ENCODE assay signal across 20 cellular contexts in the genomic region with DNA sequence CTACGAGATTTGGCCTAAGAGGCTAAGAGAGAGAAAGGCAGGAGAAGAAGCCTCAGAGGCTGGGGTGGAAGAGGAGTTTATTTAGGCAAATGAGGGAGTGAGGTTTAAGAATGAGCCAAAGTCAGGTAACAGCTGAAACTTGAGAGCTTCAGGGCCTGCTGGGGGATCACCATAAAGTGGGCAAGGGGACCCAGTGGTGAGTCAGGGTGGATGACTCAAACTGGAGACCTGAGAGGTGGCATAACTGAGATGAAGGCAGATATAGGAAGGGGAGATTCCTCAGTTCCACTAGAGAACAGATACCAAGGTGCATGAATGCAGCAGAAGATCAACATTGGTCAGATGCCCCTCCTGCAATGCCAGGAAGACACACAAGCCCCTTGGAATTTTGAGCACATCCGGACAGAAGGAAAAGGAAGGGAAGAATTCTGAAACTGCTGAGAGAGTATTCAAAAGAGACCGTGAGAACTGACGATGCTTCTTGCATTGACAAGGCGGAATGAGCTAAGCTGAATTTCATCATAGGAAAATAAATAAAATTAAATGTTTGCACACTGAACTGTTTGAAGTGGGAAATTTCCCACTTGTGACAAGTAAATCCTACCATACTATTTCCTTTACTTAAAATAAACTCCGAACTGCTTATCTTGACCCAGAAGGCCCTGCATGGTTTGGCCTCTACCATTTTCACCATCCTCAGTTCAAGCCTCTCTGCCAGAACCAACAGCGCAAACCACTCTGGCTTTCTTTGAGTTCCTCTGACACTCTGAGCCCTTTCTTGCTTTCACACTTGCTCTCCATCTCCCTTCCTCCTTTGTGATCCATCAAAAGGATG.
A peak's percentile ranks its signal among the peaks of the same experiment; 100 is the strongest.
DNase-seq lines count a peak whose midpoint lies in the region; ATAC-seq, FAIRE-seq and TF ChIP-seq lines count a peak whose summit lies in the region.
"Had no signal": no experiment of that assay in that cellular context is flagged by ENCODE, and none has a peak within 500 bp of the region (broad histone marks: within the 10 kb centered on the region; RNA-seq: fewer than 3 reads in every experiment).

No MANE protein-coding gene starts in this region.

- no peak overlapping the region for H2AK5ac ChIP-seq in H9 (ENCODE audit: insufficient read length, low read length)
- H2AK5ac ChIP-seq in H1 (ENCODE audit: low read depth, low read length): peak overlapping the region; percentile 25; the same call in 1 of the 2 replicates

- H3K9ac ChIP-seq in H9 (ENCODE audit: extremely low read depth, insufficient read length, low read length): no peak overlapping the region
- no peak overlapping the region for H3K9ac ChIP-seq in H1 (replicated peaks in 1 of 4; ENCODE audit: extremely low read depth in 1 of 4, low read depth in 3 of 4, low read length in 3 of 4)
- H3K9ac ChIP-seq: GM23248 had no signal

- CTCF ChIA-PET in H1 (lab: Charles Lee; ENCODE audit: partially characterized antibody): interaction anchor here (0.6 to 2.4 kb wide), 7 partner anchors 7 to 208 kb away, joined by 3 to 9 read pairs (median 4); no protein-coding TSS in a partner anchor

- no peak overlapping the region for H2BK12ac ChIP-seq in H9 (ENCODE audit: insufficient read length, low read depth, low read length)
- peak overlapping the region; percentile 80; the same call in 1 of the 2 replicates for H2BK12ac ChIP-seq in H1 (ENCODE audit: low read depth, low read length)

- H4K20me1 ChIP-seq in H9 (ENCODE audit: control insufficient read depth, insufficient read depth, insufficient read length): no peaks in the 10 kb centered on the region
- H4K20me1 ChIP-seq in H1 (replicated peaks in 1 of 2; ENCODE audit: control insufficient read depth in 1 of 2, insufficient read depth in 2 of 2, low read length in 2 of 2): no peaks in the 10 kb centered on the region

- no peak overlapping the region for H3K18ac ChIP-seq in H9 (ENCODE audit: insufficient read length, low read depth, low read length)
- no peak overlapping the region for H3K18ac ChIP-seq in H1 (ENCODE audit: extremely low read depth, low read length)

- peaks cover 0 to 10% (median 2%) of the 10 kb centered on the region in 3 experiments; a peak in 3 of 7 replicates for H3K36me3 Mint-ChIP-seq in H9 (ENCODE audit: insufficient read depth in 1 of 3, low read depth in 3 of 3)
- no peaks in the 10 kb centered on the region for H3K36me3 Mint-ChIP-seq in glutamatergic neuron (ENCODE audit: unreplicated experiment)
- H3K36me3 Mint-ChIP-seq: stimulated activated memory B cell treated with anti-CD40 and anti-IgM and Interleukin-4, amounts not matched to agents 10 μg/mL and 1 μg/mL and 100 μg/mL, for 72 hours had no signal

- H4K5ac ChIP-seq in H9 (ENCODE audit: insufficient read length, low read depth, low read length) (no peak overlapping the region), H1 (ENCODE audit: insufficient read length, low read depth, low read length) (no peak overlapping the region)

- H3K14ac ChIP-seq in H9 (ENCODE audit: insufficient read depth, low read length) (no peak overlapping the region), H1 (ENCODE audit: insufficient read length) (no peak overlapping the region)

- H3K27ac Mint-ChIP-seq in H9 (peak overlapping the region; percentile 1 to 69 (median 9); a peak in 3 of 7 replicates), glutamatergic neuron (ENCODE audit: unreplicated experiment) (no peak overlapping the region)
- H3K27ac Mint-ChIP-seq: CD4-positive, alpha-beta T cell; stimulated activated memory B cell treated with anti-CD40 and anti-IgM and Interleukin-4, amounts not matched to agents 10 μg/mL and 1 μg/mL and 100 μg/mL, for 72 hours; T-helper 17 cell had no signal

- TF ChIP-seq EP300 in H1 (IDR thresholded peaks at IDR 0.05; ENCODE audit: borderline replicate concordance in 1 of 2, low read depth in 2 of 2, low read length in 2 of 2) (no peak), esophagus muscularis mucosa (IDR thresholded peaks at IDR 0.05) (no peak)

- H3K27me3 ChIP-seq in H9 (ENCODE audit: insufficient read depth, low read length): no peaks in the 10 kb centered on the region
- H3K27me3 ChIP-seq in H1 (replicated peaks in 1 of 4; ENCODE audit: control insufficient read depth in 3 of 4, extremely low read depth in 1 of 4, insufficient read depth in 3 of 4, low read length in 3 of 4): no peaks in the 10 kb centered on the region
- H3K27me3 ChIP-seq in esophagus muscularis mucosa: no peaks in the 10 kb centered on the region

- H2BK5ac ChIP-seq in H9 (ENCODE audit: insufficient read length, low read length) (no peak overlapping the region), H1 (ENCODE audit: low read depth, low read length) (no peak overlapping the region)

- H3K79me1 ChIP-seq in H9 (ENCODE audit: insufficient read depth, low read depth, low read length, poor library complexity, severe bottlenecking) (no peaks in the 10 kb centered on the region), H1 (ENCODE audit: low read depth, low read length) (0 out of 2 replicates have a peak, but pooled peaks cover 2% of the 10 kb centered on the region)

- H3K4me3 ChIP-seq in H1 (ENCODE audit: extremely low read depth in 1 of 4, insufficient read depth in 2 of 4, low read depth in 3 of 4, low read length in 4 of 4): no peak overlapping the region
- H3K4me3 ChIP-seq in esophagus muscularis mucosa: no peak overlapping the region
- H3K4me3 ChIP-seq: gastrocnemius medialis, GM23248 had no signal

- POLR2A ChIA-PET in H1 (lab: Charles Lee; ENCODE audit: partially characterized antibody): interaction anchor here (1.3 kb wide), 2 partner anchors 11 to 16 kb away, joined by 3 to 4 read pairs; no protein-coding TSS in a partner anchor

- TF ChIP-seq CTCF in H9 (conservative IDR thresholded peaks at IDR 0.05) (no peak), H1 (IDR thresholded peaks at IDR 0.05; ENCODE audit: control extremely low read depth in 1 of 3, insufficient read depth in 1 of 3, low read depth in 1 of 3, low read length in 3 of 3) (no peak), glutamatergic neuron (IDR thresholded peaks at IDR 0.05; ENCODE audit: partially characterized antibody, unreplicated experiment) (no peak), esophagus muscularis mucosa (IDR thresholded peaks at IDR 0.05) (no peak)

- no peak overlapping the region for H4K91ac ChIP-seq in H9 (ENCODE audit: insufficient read length, low read depth, low read length)
- H4K91ac ChIP-seq in H1 (replicated peaks; ENCODE audit: insufficient read length, low read length): no peak overlapping the region

- H3K4me1 ChIP-seq in H9 (ENCODE audit: insufficient read depth, low read length) (peaks cover 14% of the 10 kb centered on the region), H1 (replicated peaks in 1 of 4; ENCODE audit: control insufficient read depth in 3 of 4, insufficient read depth in 4 of 4, low read length in 3 of 4) (peaks cover 2 to 16% (median 13%) of the 10 kb centered on the region in 4 experiments; a peak in 6 of 7 replicates), esophagus muscularis mucosa (peaks cover 14 to 32% (median 29%) of the 10 kb centered on the region in 4 donors)
- H3K4me1 ChIP-seq: gastrocnemius medialis had no signal

- H3K4me3 Mint-ChIP-seq in H9 (no peak overlapping the region), glutamatergic neuron (ENCODE audit: unreplicated experiment) (no peak overlapping the region)
- H3K4me3 Mint-ChIP-seq: activated T-cell treated with anti-CD3 and anti-CD28 coated beads, Interleukin-2, amount 50 U/mL, for 4 hours; CD4-positive, alpha-beta T cell; stimulated activated memory B cell treated with anti-CD40 and anti-IgM and Interleukin-4, amounts not matched to agents 10 μg/mL and 1 μg/mL and 100 μg/mL, for 72 hours; T-helper 17 cell had no signal

- no peak for FAIRE-seq in H1 (lab: Jason Lieb, UNC)

- DNase-seq in H9 (no peak), NCI-H526 (lab: John Stamatoyannopoulos, UW) (peak; percentile 79 to 80), H1 (ENCODE audit: low read depth in 1 of 2, low spot score in 2 of 2) (no peak), non-pigmented ciliary epithelial cell (ENCODE audit: low read depth) (peak; percentile 14), glutamatergic neuron (no peak), esophagus muscularis mucosa (ENCODE audit: extremely low spot score) (no peak)
- DNase-seq: activated T-cell treated with anti-CD3 and anti-CD28 coated beads, Interleukin-2, amount 50 U/mL, for 4 hours; CD4-positive, alpha-beta T cell; DMS153; erythroblast; gastrocnemius medialis; GF-D8; GM23248; NCI-H1092; NCI-H2029 treated with DMSO at 0.1 percent for 48 hours; NCI-H446 treated with DMSO at 0.1 percent for 48 hours; T-helper 17 cell had no signal

- H2BK120ac ChIP-seq in H9 (ENCODE audit: low read depth, low read length, poor library complexity, severe bottlenecking) (no peak overlapping the region), H1 (replicated peaks; ENCODE audit: low read depth, low read length) (no peak overlapping the region)

- TF ChIP-seq POLR2A in H1 (IDR thresholded peaks at IDR 0.05; ENCODE audit: control extremely low read depth in 1 of 2, low read depth in 2 of 2, low read length in 2 of 2) (no peak), esophagus muscularis mucosa (IDR thresholded peaks at IDR 0.05; ENCODE audit: low read depth) (no peak)

- H3K9me3 Mint-ChIP-seq in H9: peaks cover 4 to 9% of the 10 kb centered on the region in 2 experiments; a peak in 4 of 5 replicates
- peaks cover 4% of the 10 kb centered on the region for H3K9me3 Mint-ChIP-seq in glutamatergic neuron (ENCODE audit: unreplicated experiment)
- H3K9me3 Mint-ChIP-seq: activated T-cell treated with anti-CD3 and anti-CD28 coated beads, Interleukin-2, amount 50 U/mL, for 4 hours; CD4-positive, alpha-beta T cell; stimulated activated memory B cell treated with anti-CD40 and anti-IgM and Interleukin-4, amounts not matched to agents 10 μg/mL and 1 μg/mL and 100 μg/mL, for 72 hours had no signal

- H3K27me3 Mint-ChIP-seq in H9 (ENCODE audit: low read depth) (no peaks in the 10 kb centered on the region), glutamatergic neuron (ENCODE audit: unreplicated experiment) (peaks cover 3% of the 10 kb centered on the region)

- peaks cover 45% of the 10 kb centered on the region in 2 experiments for H3K4me1 Mint-ChIP-seq in H9
- peaks cover 6% of the 10 kb centered on the region for H3K4me1 Mint-ChIP-seq in glutamatergic neuron (ENCODE audit: low read depth, unreplicated experiment)
- H3K4me1 Mint-ChIP-seq: stimulated activated memory B cell treated with anti-CD40 and anti-IgM and Interleukin-4, amounts not matched to agents 10 μg/mL and 1 μg/mL and 100 μg/mL, for 72 hours had no signal

- H3K36me3 ChIP-seq in H1 (ENCODE audit: control insufficient read depth in 2 of 4, insufficient read depth in 4 of 4, low read length in 3 of 4) (no peaks in the 10 kb centered on the region), esophagus muscularis mucosa (no peaks in the 10 kb centered on the region)
- H3K36me3 ChIP-seq: gastrocnemius medialis had no signal

- no peak for ATAC-seq in GM21529 (IDR thresholded peaks at IDR 0.05; ENCODE audit: unreplicated experiment)
- ATAC-seq: activated T-cell treated with anti-CD3 and anti-CD28 coated beads, Interleukin-2, amount 50 U/mL, for 4 hours; gastrocnemius medialis; stimulated activated memory B cell treated with anti-CD40 and anti-IgM and Interleukin-4, amounts not matched to agents 10 μg/mL and 1 μg/mL and 100 μg/mL, for 72 hours; T-helper 17 cell had no signal

- H3K56ac ChIP-seq in H9 (ENCODE audit: insufficient read length, low read depth, low read length) (no peak overlapping the region), H1 (replicated peaks; ENCODE audit: insufficient read length, low read depth, low read length) (no peak overlapping the region)

- H4K8ac ChIP-seq in H9 (replicated peaks; ENCODE audit: insufficient read length, low read depth, low read length) (no peak overlapping the region), H1 (ENCODE audit: extremely low read depth, insufficient read depth, low read length) (no peak overlapping the region)

- H3K27ac ChIP-seq in H9 (ENCODE audit: insufficient read length, low read depth, low read length) (no peak overlapping the region), H1 (ENCODE audit: low read depth, low read length) (no peak overlapping the region), esophagus muscularis mucosa (replicated peaks in 1 of 4) (no peak overlapping the region)
- H3K27ac ChIP-seq: gastrocnemius medialis, GM23248, VCaP had no signal

- H3K4me2 ChIP-seq in H9 (ENCODE audit: insufficient read depth, insufficient read length, low read length) (no peak overlapping the region), H1 (ENCODE audit: insufficient read depth in 1 of 2, low read depth in 2 of 2, low read length in 2 of 2) (no peak overlapping the region; a peak in 1 of 4 replicates)

- H3K79me2 ChIP-seq in H9 (ENCODE audit: insufficient read depth, low read length) (no peaks in the 10 kb centered on the region), H1 (ENCODE audit: control insufficient read depth in 1 of 2, insufficient read depth in 2 of 2, low read length in 2 of 2) (no peaks in the 10 kb centered on the region)

- H3K4ac ChIP-seq in H9 (ENCODE audit: low read depth, low read length) (no peak overlapping the region), H1 (replicated peaks; ENCODE audit: insufficient read length, low read depth, low read length) (no peak overlapping the region)

- no CpG with 5 or more reads among the region's 7 CpGs for WGBS in H9 (ENCODE audit: extremely low coverage, insufficient read length, low lambda C conversion rate)
- 89% methylated on average over 7 of the region's 7 CpGs; no CpG with 5 or more reads in 1 of the 2 experiments for WGBS in H1 (ENCODE audit: extremely low coverage in 1 of 2, insufficient coverage in 1 of 2, insufficient read length in 1 of 2, insufficient replicate concordance in 2 of 2, low coverage in 1 of 2, low lambda C conversion rate in 2 of 2, missing lambda C conversion rate in 1 of 2), 2 experiments
- WGBS in esophagus muscularis mucosa: 87% methylated on average over 7 of the region's 7 CpGs

- H3K23ac ChIP-seq in H9 (ENCODE audit: insufficient read length, low read depth, low read length) (no peak overlapping the region), H1 (ENCODE audit: insufficient read length) (no peak overlapping the region)

- H2BK15ac ChIP-seq in H9 (ENCODE audit: low read depth, low read length) (no peak overlapping the region), H1 (ENCODE audit: low read length) (no peak overlapping the region)

- H2AFZ ChIP-seq in H9 (ENCODE audit: low read length) (no peak overlapping the region), H1 (ENCODE audit: low read length) (no peak overlapping the region)
- H2AFZ ChIP-seq: GM23248 had no signal

- intact Hi-C loops in esophagus muscularis mucosa (cut with DNase I): loop anchor here (10.0 kb wide), 1 partner anchor 359 kb away; no protein-coding TSS in a partner anchor

- H3K23me2 ChIP-seq in H9 (ENCODE audit: insufficient read length, low read depth, low read length, poor library complexity, severe bottlenecking) (no peaks in the 10 kb centered on the region), H1 (ENCODE audit: low read depth, low read length) (no peaks in the 10 kb centered on the region)

- no peaks in the 10 kb centered on the region for H3K9me3 ChIP-seq in H9 (ENCODE audit: control insufficient read depth, low read depth, low read length)
- H3K9me3 ChIP-seq in H1 (ENCODE audit: insufficient read depth in 2 of 2, low read depth in 1 of 2, low read length in 1 of 2): no peaks in the 10 kb centered on the region
- no peaks in the 10 kb centered on the region for H3K9me3 ChIP-seq in esophagus muscularis mucosa
- H3K9me3 ChIP-seq: gastrocnemius medialis had no signal

- no peak overlapping the region for H2BK20ac ChIP-seq in H9 (ENCODE audit: low read depth, low read length, poor library complexity, severe bottlenecking)
- H2BK20ac ChIP-seq in H1 (ENCODE audit: low read length): peak overlapping the region; percentile 82; the same call in 1 of the 2 replicates

- TF ChIP-seq RAD21 in H1 (IDR thresholded peaks at IDR 0.05 in 1 of 2, conservative IDR thresholded peaks at IDR 0.05 in 1 of 2; ENCODE audit: low read depth in 2 of 2, low read length in 2 of 2): no peak

- no peak overlapping the region for H3T11ph ChIP-seq in H9 (ENCODE audit: low read length)

Comparison
In these comparisons a context has a peak if more than half of its experiments do, and no peak if none do; other contexts are left out.
1. DNase-seq: peak in NCI-H526 (2 of 2) and non-pigmented ciliary epithelial cell (single experiment); none in H9 (single experiment), H1 (0 of 2), glutamatergic neuron (single experiment) and esophagus muscularis mucosa (single experiment).